In genomic region chr1:113040041-113040440, GRCh38 we compare ENCODE assay signal across 1 cellular context.
TF ChIP-seq lines count a peak whose summit lies in the region.

No MANE protein-coding gene starts in this region.

TF ChIP-seq in K562, 482 proteins besides CTCF, POLR2A, EP300 and RAD21 (continued from another document and continues in another):
- TF ChIP-seq ZBTB11 (CRISPR knock-in tag; IDR thresholded peaks at IDR 0.05) (peak in 1 of 3 experiments; percentile 86; a peak in 2 of 6 replicates), ZNF76 (CRISPR knock-in tag; IDR thresholded peaks at IDR 0.05; ENCODE audit: borderline replicate concordance) (no peak), CHAMP1 (IDR thresholded peaks at IDR 0.05) (peak; percentile 91), PCBP1 (IDR thresholded peaks at IDR 0.05; ENCODE audit: low read depth, low read length, poor library complexity, severe bottlenecking) (no peak), MLLT1 (IDR thresholded peaks at IDR 0.05) (peak; percentile 22 to 49; a peak in 1 of 4 replicates), TRIM28 (IDR thresholded peaks at IDR 0.05) (no peak), PYGO2 (tag; IDR thresholded peaks at IDR 0.05) (peak; percentile 87), ZNF175 (CRISPR knock-in tag; IDR thresholded peaks at IDR 0.05; ENCODE audit: low read depth) (0 out of 2 replicates have a peak, but pooled peaks have one; percentile 35), ZZZ3 (IDR thresholded peaks at IDR 0.05) (no peak), POLR2AphosphoS2 (IDR thresholded peaks at IDR 0.05; ENCODE audit: low read length) (no peak), ETV5 (CRISPR knock-in tag; IDR thresholded peaks at IDR 0.05; ENCODE audit: low read depth) (peak; percentile 53; the same call in 1 of the 2 replicates), EHMT2 (IDR thresholded peaks at IDR 0.05) (peak; percentile 15; the same call in 1 of the 2 replicates), ZNF133 (CRISPR knock-in tag; IDR thresholded peaks at IDR 0.05) (no peak), NBN (IDR thresholded peaks at IDR 0.05; ENCODE audit: low read depth) (peak; percentile 85), MAFG (tag; conservative IDR thresholded peaks at IDR 0.05) (0 out of 2 replicates have a peak, but pooled peaks have one; percentile 14), MAX (CRISPR knock-in tag; IDR thresholded peaks at IDR 0.05) (no peak), CREM (IDR thresholded peaks at IDR 0.05; ENCODE audit: low read depth) (peak; percentile 67), KDM1A (IDR thresholded peaks at IDR 0.05) (peak; percentile 96), PATZ1 (CRISPR knock-in tag; IDR thresholded peaks at IDR 0.05; ENCODE audit: borderline replicate concordance) (no peak), ARNT (IDR thresholded peaks at IDR 0.05) (peak; percentile 55 to 79; a peak in 2 of 4 replicates), ZNF395 (CRISPR knock-in tag; IDR thresholded peaks at IDR 0.05) (peak; percentile 90; the same call in 1 of the 2 replicates), SNRNP70 (optimal IDR thresholded peaks at IDR 0.05; ENCODE audit: low read depth, low read length) (no peak), ZKSCAN8 (CRISPR knock-in tag; IDR thresholded peaks at IDR 0.05) (peak; percentile 58; the same call in 1 of the 2 replicates), NR1H2 (CRISPR knock-in tag; IDR thresholded peaks at IDR 0.05) (no peak), ZNF24 (IDR thresholded peaks at IDR 0.05) (no peak), FOXA3 (CRISPR knock-in tag; conservative IDR thresholded peaks at IDR 0.05 in 1 of 2, IDR thresholded peaks at IDR 0.05 in 1 of 2) (peak in 1 of 2 experiments; percentile 84; a peak in 2 of 4 replicates), MEF2D (tag; conservative IDR thresholded peaks at IDR 0.05; ENCODE audit: low read depth) (0 out of 2 replicates have a peak, but pooled peaks have one; percentile 49), PHF8 (IDR thresholded peaks at IDR 0.05; ENCODE audit: borderline replicate concordance, low read length) (no peak), ZBTB43 (CRISPR knock-in tag; IDR thresholded peaks at IDR 0.05) (no peak), BACH1 (tag; IDR thresholded peaks at IDR 0.05) (0 out of 2 replicates have a peak, but pooled peaks have one; percentile 31), MYNN (IDR thresholded peaks at IDR 0.05) (peak; percentile 85), MYNN (CRISPR knock-in tag; IDR thresholded peaks at IDR 0.05) (no peak), ZNF253 (CRISPR knock-in tag; conservative IDR thresholded peaks at IDR 0.05) (no peak), SP2 (IDR thresholded peaks at IDR 0.05; ENCODE audit: extremely low read depth, low read depth, low read length, poor library complexity, severe bottlenecking) (no peak), POLR2H (tag; IDR thresholded peaks at IDR 0.05; ENCODE audit: low read depth) (no peak), GATA2 (CRISPR knock-in tag; IDR thresholded peaks at IDR 0.05) (peak; percentile 92), LEF1 (IDR thresholded peaks at IDR 0.05) (peak; percentile 68; the same call in 1 of the 2 replicates), LCOR (CRISPR knock-in tag; IDR thresholded peaks at IDR 0.05) (0 out of 2 replicates have a peak, but pooled peaks have one; percentile 34)
- TF ChIP-seq, protein P1, sequence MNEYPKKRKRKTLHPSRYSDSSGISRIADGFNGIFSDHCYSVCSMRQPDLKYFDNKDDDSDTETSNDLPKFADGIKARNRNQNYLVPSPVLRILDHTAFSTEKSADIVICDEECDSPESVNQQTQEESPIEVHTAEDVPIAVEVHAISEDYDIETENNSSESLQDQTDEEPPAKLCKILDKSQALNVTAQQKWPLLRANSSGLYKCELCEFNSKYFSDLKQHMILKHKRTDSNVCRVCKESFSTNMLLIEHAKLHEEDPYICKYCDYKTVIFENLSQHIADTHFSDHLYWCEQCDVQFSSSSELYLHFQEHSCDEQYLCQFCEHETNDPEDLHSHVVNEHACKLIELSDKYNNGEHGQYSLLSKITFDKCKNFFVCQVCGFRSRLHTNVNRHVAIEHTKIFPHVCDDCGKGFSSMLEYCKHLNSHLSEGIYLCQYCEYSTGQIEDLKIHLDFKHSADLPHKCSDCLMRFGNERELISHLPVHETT (CRISPR knock-in tag; conservative IDR thresholded peaks at IDR 0.05 in 1 of 2, IDR thresholded peaks at IDR 0.05 in 1 of 2), result peak in 1 of 2 experiments; percentile 86; a peak in 2 of 4 replicates
- TF ChIP-seq, protein P2, sequence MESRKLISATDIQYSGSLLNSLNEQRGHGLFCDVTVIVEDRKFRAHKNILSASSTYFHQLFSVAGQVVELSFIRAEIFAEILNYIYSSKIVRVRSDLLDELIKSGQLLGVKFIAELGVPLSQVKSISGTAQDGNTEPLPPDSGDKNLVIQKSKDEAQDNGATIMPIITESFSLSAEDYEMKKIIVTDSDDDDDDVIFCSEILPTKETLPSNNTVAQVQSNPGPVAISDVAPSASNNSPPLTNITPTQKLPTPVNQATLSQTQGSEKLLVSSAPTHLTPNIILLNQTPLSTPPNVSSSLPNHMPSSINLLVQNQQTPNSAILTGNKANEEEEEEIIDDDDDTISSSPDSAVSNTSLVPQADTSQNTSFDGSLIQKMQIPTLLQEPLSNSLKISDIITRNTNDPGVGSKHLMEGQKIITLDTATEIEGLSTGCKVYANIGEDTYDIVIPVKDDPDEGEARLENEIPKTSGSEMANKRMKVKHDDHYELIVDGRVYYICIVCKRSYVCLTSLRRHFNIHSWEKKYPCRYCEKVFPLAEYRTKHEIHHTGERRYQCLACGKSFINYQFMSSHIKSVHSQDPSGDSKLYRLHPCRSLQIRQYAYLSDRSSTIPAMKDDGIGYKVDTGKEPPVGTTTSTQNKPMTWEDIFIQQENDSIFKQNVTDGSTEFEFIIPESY (CRISPR knock-in tag; IDR thresholded peaks at IDR 0.05), result no peak
- TF ChIP-seq, protein P3, sequence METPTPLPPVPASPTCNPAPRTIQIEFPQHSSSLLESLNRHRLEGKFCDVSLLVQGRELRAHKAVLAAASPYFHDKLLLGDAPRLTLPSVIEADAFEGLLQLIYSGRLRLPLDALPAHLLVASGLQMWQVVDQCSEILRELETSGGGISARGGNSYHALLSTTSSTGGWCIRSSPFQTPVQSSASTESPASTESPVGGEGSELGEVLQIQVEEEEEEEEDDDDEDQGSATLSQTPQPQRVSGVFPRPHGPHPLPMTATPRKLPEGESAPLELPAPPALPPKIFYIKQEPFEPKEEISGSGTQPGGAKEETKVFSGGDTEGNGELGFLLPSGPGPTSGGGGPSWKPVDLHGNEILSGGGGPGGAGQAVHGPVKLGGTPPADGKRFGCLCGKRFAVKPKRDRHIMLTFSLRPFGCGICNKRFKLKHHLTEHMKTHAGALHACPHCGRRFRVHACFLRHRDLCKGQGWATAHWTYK (CRISPR knock-in tag; IDR thresholded peaks at IDR 0.05), result peak; percentile 53; the same call in 1 of the 2 replicates
- TF ChIP-seq, protein P4, sequence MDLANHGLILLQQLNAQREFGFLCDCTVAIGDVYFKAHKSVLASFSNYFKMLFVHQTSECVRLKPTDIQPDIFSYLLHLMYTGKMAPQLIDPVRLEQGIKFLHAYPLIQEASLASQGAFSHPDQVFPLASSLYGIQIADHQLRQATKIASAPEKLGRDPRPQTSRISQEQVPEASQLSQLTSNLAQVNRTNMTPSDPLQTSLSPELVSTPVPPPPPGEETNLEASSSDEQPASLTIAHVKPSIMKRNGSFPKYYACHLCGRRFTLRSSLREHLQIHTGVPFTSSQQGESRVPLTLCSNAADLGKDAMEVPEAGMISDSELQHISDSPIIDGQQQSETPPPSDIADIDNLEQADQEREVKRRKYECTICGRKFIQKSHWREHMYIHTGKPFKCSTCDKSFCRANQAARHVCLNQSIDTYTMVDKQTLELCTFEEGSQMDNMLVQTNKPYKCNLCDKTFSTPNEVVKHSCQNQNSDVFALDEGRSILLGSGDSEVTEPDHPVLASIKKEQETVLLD (IDR thresholded peaks at IDR 0.05), result peak; percentile 68; the same call in 1 of the 2 replicates
- TF ChIP-seq, protein P5, sequence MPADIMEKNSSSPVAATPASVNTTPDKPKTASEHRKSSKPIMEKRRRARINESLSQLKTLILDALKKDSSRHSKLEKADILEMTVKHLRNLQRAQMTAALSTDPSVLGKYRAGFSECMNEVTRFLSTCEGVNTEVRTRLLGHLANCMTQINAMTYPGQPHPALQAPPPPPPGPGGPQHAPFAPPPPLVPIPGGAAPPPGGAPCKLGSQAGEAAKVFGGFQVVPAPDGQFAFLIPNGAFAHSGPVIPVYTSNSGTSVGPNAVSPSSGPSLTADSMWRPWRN (IDR thresholded peaks at IDR 0.05; ENCODE audit: low read depth), result peak; percentile 83
